10 cellular contexts compared by ENCODE assay signal in genomic region chr3:43477600-43477999, GRCh38.
DNase-seq lines count a peak whose midpoint lies in the region; ATAC-seq and TF ChIP-seq lines count a peak whose summit lies in the region.
"Had no signal": no experiment of that assay in that cellular context is flagged by ENCODE, and none has a peak within 500 bp of the region (broad histone marks: within the 10 kb centered on the region; RNA-seq: fewer than 3 reads in every experiment).

No MANE protein-coding gene starts in this region.

- no peaks in the 10 kb centered on the region for H3K36me3 ChIP-seq in SK-N-SH (replicated peaks in 1 of 2; ENCODE audit: control insufficient read depth in 1 of 2, insufficient read depth in 2 of 2, low read length in 1 of 2)
- H3K36me3 ChIP-seq: tibial nerve had no signal

- no peaks in the 10 kb centered on the region for H3K9me3 ChIP-seq in SK-N-SH
- H3K9me3 ChIP-seq: tibial nerve had no signal

- no peak for TF ChIP-seq EP300 in SK-N-SH (IDR thresholded peaks at IDR 0.05; ENCODE audit: borderline replicate concordance in 1 of 2, low read depth in 1 of 2, low read length in 1 of 2)

- intact Hi-C loops in head of caudate nucleus (cut with DNase I), result no loop called here

- no peak overlapping the region for H3K4me2 ChIP-seq in SK-N-SH

- no peak overlapping the region for H2AFZ ChIP-seq in SK-N-SH (ENCODE audit: low read depth)

- H3F3A ChIP-seq in SK-N-SH (replicated peaks; ENCODE audit: insufficient read depth), result no peaks in the 10 kb centered on the region

- no peaks in the 10 kb centered on the region for H3K27me3 ChIP-seq in SK-N-SH (ENCODE audit: insufficient read depth)
- H3K27me3 ChIP-seq: tibial nerve had no signal

- no peak for TF ChIP-seq RAD21 in SK-N-SH (IDR thresholded peaks at IDR 0.05; ENCODE audit: low read length)

- peak; percentile 52 for DNase-seq in activated CD4-positive, alpha-beta T cell treated with anti-CD3 and anti-CD28 coated beads for 1 hour
- DNase-seq in activated naive CD4-positive, alpha-beta T cell treated with Interleukin-2 at 50 U/mL for 16 hours, result peak; percentile 56
- DNase-seq in lung microvascular endothelial cell (ENCODE audit: low read depth in 2 of 2) (peak; percentile 65 to 97), head of caudate nucleus (no peak), SK-N-SH (no peak), globus pallidus (ENCODE audit: low spot score) (no peak)
- peak; percentile 39 to 47 for DNase-seq in stimulated activated CD8-positive, alpha-beta memory T cell treated with anti-CD3 and anti-CD28 coated beads, Interleukin-2, amount 100 ng/mL, for 1 hour (ENCODE audit: low read depth in 2 of 2)
- DNase-seq: NCI-H1930 had no signal

- H3K9me2 ChIP-seq in SK-N-SH, result no peaks in the 10 kb centered on the region

- H3K79me2 ChIP-seq in SK-N-SH (ENCODE audit: insufficient read depth), result no peaks in the 10 kb centered on the region

- WGBS in SK-N-SH (ENCODE audit: low lambda C conversion rate), result 81% methylated on average over 6 of the region's 6 CpGs

- H3K27ac ChIP-seq in SK-N-SH (ENCODE audit: low read depth in 2 of 2, low read length in 1 of 2), result no peak overlapping the region

- POLR2A ChIA-PET in SK-N-SH (lab: Yijun Ruan, JAX), result no interaction called here

- no peaks in the 10 kb centered on the region; a peak in 1 of 4 replicates for H3K4me1 ChIP-seq in SK-N-SH (ENCODE audit: control insufficient read depth in 1 of 2, insufficient read depth in 2 of 2, low read depth in 1 of 2, low read length in 1 of 2)

- H3K4me3 ChIP-seq in SK-N-SH (ENCODE audit: low read depth in 2 of 2, low read length in 1 of 2), result no peak overlapping the region
- H3K4me3 ChIP-seq: tibial nerve had no signal

- no peak for ATAC-seq in HG03139 (IDR thresholded peaks at IDR 0.05; ENCODE audit: unreplicated experiment)

- H3K9ac ChIP-seq in SK-N-SH, result no peak overlapping the region

- no peak for TF ChIP-seq CTCF in SK-N-SH (IDR thresholded peaks at IDR 0.05)

- CTCF ChIA-PET in SK-N-SH (lab: Yijun Ruan, JAX), result interaction anchor here (1.1 to 1.5 kb wide), 3 partner anchors 12 to 516 kb away, joined by 3 to 4 read pairs (median 3); no protein-coding TSS in a partner anchor

- H4K20me1 ChIP-seq in SK-N-SH (ENCODE audit: insufficient read depth), result no peaks in the 10 kb centered on the region

TF ChIP-seq in SK-N-SH, 30 proteins besides CTCF, POLR2A, EP300 and RAD21:
- TF ChIP-seq RFX5 (IDR thresholded peaks at IDR 0.05; ENCODE audit: low read length) (no peak), MEF2A (IDR thresholded peaks at IDR 0.05; ENCODE audit: borderline replicate concordance, low read depth) (no peak), SMC3 (IDR thresholded peaks at IDR 0.05; ENCODE audit: low read depth, low read length) (no peak), GATA2 (CRISPR knock-in tag; IDR thresholded peaks at IDR 0.05) (no peak), POLR2AphosphoS5 (IDR thresholded peaks at IDR 0.05; ENCODE audit: low read depth, low read length) (no peak), PBX3 (IDR thresholded peaks at IDR 0.05) (no peak), ELF1 (IDR thresholded peaks at IDR 0.05) (no peak), JUND (IDR thresholded peaks at IDR 0.05) (no peak), FOXM1 (IDR thresholded peaks at IDR 0.05; ENCODE audit: low read depth) (no peak), CHD2 (IDR thresholded peaks at IDR 0.05; ENCODE audit: low read length, partially characterized antibody) (no peak), YY1 (IDR thresholded peaks at IDR 0.05; ENCODE audit: low read depth) (no peak), TAF1 (IDR thresholded peaks at IDR 0.05; ENCODE audit: borderline replicate concordance, low read depth, low read length) (no peak), RCOR1 (IDR thresholded peaks at IDR 0.05; ENCODE audit: low read length) (no peak), TEAD4 (IDR thresholded peaks at IDR 0.05; ENCODE audit: borderline replicate concordance, insufficient read depth) (no peak)
- TF ChIP-seq, protein P1, sequence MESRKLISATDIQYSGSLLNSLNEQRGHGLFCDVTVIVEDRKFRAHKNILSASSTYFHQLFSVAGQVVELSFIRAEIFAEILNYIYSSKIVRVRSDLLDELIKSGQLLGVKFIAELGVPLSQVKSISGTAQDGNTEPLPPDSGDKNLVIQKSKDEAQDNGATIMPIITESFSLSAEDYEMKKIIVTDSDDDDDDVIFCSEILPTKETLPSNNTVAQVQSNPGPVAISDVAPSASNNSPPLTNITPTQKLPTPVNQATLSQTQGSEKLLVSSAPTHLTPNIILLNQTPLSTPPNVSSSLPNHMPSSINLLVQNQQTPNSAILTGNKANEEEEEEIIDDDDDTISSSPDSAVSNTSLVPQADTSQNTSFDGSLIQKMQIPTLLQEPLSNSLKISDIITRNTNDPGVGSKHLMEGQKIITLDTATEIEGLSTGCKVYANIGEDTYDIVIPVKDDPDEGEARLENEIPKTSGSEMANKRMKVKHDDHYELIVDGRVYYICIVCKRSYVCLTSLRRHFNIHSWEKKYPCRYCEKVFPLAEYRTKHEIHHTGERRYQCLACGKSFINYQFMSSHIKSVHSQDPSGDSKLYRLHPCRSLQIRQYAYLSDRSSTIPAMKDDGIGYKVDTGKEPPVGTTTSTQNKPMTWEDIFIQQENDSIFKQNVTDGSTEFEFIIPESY (IDR thresholded peaks at IDR 0.05; ENCODE audit: borderline replicate concordance, low read depth), result no peak
- TF ChIP-seq, protein P2, sequence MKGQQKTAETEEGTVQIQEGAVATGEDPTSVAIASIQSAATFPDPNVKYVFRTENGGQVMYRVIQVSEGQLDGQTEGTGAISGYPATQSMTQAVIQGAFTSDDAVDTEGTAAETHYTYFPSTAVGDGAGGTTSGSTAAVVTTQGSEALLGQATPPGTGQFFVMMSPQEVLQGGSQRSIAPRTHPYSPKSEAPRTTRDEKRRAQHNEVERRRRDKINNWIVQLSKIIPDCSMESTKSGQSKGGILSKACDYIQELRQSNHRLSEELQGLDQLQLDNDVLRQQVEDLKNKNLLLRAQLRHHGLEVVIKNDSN (IDR thresholded peaks at IDR 0.05; ENCODE audit: borderline replicate concordance, low read depth), result no peak

Comparison
In these comparisons a context has a peak if more than half of its experiments do, and no peak if none do; other contexts are left out.
1. DNase-seq: peak in activated CD4-positive, alpha-beta T cell treated with anti-CD3 and anti-CD28 coated beads for 1 hour (single experiment), activated naive CD4-positive, alpha-beta T cell treated with Interleukin-2 at 50 U/mL for 16 hours (single experiment), lung microvascular endothelial cell (2 of 2) and stimulated activated CD8-positive, alpha-beta memory T cell treated with anti-CD3 and anti-CD28 coated beads, Interleukin-2, amount 100 ng/mL, for 1 hour (2 of 2); none in head of caudate nucleus (0 of 42), SK-N-SH (single experiment) and globus pallidus (single experiment).